9 cellular contexts compared by ENCODE assay signal in genomic region chr1:4933232-4933631, GRCh38.
"Had no signal": no experiment of that assay in that cellular context is flagged by ENCODE, and none has a peak within 500 bp of the region (broad histone marks: within the 10 kb centered on the region; RNA-seq: fewer than 3 reads in every experiment).

No MANE protein-coding gene starts in this region.

- H3K27me3 Mint-ChIP-seq: IgD-negative memory B cell had no signal

- H3K27ac ChIP-seq: GM23248, HL-60 had no signal

- H3K4me1 Mint-ChIP-seq: IgD-negative memory B cell had no signal

- H3K9me3 ChIP-seq: HAP-1 had no signal

- H3K27ac Mint-ChIP-seq: HFFc6, IgD-negative memory B cell had no signal

- H3K36me3 ChIP-seq: HAP-1 had no signal

- H3K4me3 ChIP-seq: GM23248, HAP-1 had no signal

- H3K9me3 Mint-ChIP-seq: IgD-negative memory B cell had no signal

- DNase-seq: GM23248, H7, HFFc6, KBM-7 had no signal

- H3K4me3 Mint-ChIP-seq: HFFc6, IgD-negative memory B cell had no signal

- ATAC-seq: HCT116, HepG2 had no signal

- H2AFZ ChIP-seq: GM23248 had no signal

- H3K4me1 ChIP-seq: HAP-1 had no signal

- H3K9ac ChIP-seq: GM23248 had no signal
